ENCODE assay signal across 8 cellular contexts in genomic region chr11:83249972-83250593, GRCh38. TPM values are rescaled to one million over a fixed set of nuclear protein-coding genes. Genes with fewer than 3 reads are reported as not detected.
DNase-seq lines count a peak whose midpoint lies in the region; ATAC-seq, FAIRE-seq and TF ChIP-seq lines count a peak whose summit lies in the region.

No MANE protein-coding gene starts in this region.

- peak; percentile 90 for TF ChIP-seq CTCF in chondrocyte (IDR thresholded peaks at IDR 0.05)
- peak; percentile 60 to 68 (median 64) for TF ChIP-seq CTCF in right lobe of liver (IDR thresholded peaks at IDR 0.05)

- peaks cover 3% of the 10 kb centered on the region for H3K4me1 Mint-ChIP-seq in chondrocyte (ENCODE audit: low read depth)

- H3K27ac ChIP-seq in right lobe of liver, result no peak overlapping the region

- no peaks in the 10 kb centered on the region for H3K36me3 ChIP-seq in right lobe of liver

- intact Hi-C loops in right lobe of liver (cut with DNase I), result no loop called here

- no peak for TF ChIP-seq POLR2A in right lobe of liver (IDR thresholded peaks at IDR 0.05)

- ATAC-seq in HG03025 (IDR thresholded peaks at IDR 0.05; ENCODE audit: low FRiP score, unreplicated experiment) (peak; percentile 50), right lobe of liver (peak; percentile 70 to 83 (median 75))

- 8% methylated on average over 4 of the region's 4 CpGs for WGBS in right lobe of liver (ENCODE audit: insufficient coverage, low coverage, low lambda C conversion rate, missing lambda C conversion rate)

- peaks cover 0 to 3% (median 0%) of the 10 kb centered on the region in 4 donors for H3K4me1 ChIP-seq in right lobe of liver

- no peak overlapping the region for H3K27ac Mint-ChIP-seq in chondrocyte (ENCODE audit: unreplicated experiment)

- H3K9me3 ChIP-seq in right lobe of liver, result no peaks in the 10 kb centered on the region

- no peaks in the 10 kb centered on the region for H3K9me3 Mint-ChIP-seq in chondrocyte (ENCODE audit: low read depth)

- no peaks in the 10 kb centered on the region for H3K27me3 ChIP-seq in right lobe of liver

- FAIRE-seq in GM18507 (lab: Jason Lieb, UNC), result peak; percentile 84

- DNase-seq in COLO829 (ENCODE audit: low spot score), result peak; percentile 45
- peak; percentile 7 for DNase-seq in GM18507 (ENCODE audit: extremely low spot score, insufficient read length, low read depth)
- DNase-seq in NCI-H748 (lab: John Stamatoyannopoulos, UW; ENCODE audit: unreplicated experiment), result peak; percentile 32
- DNase-seq in chondrocyte (ENCODE audit: low spot score), result no peak
- DNase-seq in right lobe of liver, result no peak
- DNase-seq in GOT3 (lab: John Stamatoyannopoulos, UW), result no peak
- no peak for DNase-seq in activated CD8-positive, alpha-beta memory T cell treated with anti-CD3 and anti-CD28 coated beads, Interleukin-2, amount 50 U/mL, for 4 hours

- no peaks in the 10 kb centered on the region for H3K27me3 Mint-ChIP-seq in chondrocyte (ENCODE audit: low read depth)

- H3K4me3 ChIP-seq in right lobe of liver, result no peak overlapping the region

- H3K36me3 Mint-ChIP-seq in chondrocyte (ENCODE audit: low read depth), result peaks cover 1% of the 10 kb centered on the region

- no peak overlapping the region for H3K4me3 Mint-ChIP-seq in chondrocyte (ENCODE audit: unreplicated experiment)

RNA-seq across cellular contexts. Expression of gene CCDC90B, which starts 36.1 kb away (rescaled TPM):
- total RNA-seq in chondrocyte (37.7 to 55.3 TPM (median 38.7 TPM) in 3 replicates), right lobe of liver (10 to 100 TPM; 16.8 to 29.0 (median 18.1) TPM)

RNA-seq across cellular contexts. Expression of gene ANKRD42, which starts 56.6 kb away (rescaled TPM):
- 10.4 to 12.9 TPM (median 11.4 TPM) in 3 replicates for total RNA-seq in chondrocyte
- total RNA-seq in right lobe of liver, result 1 to 10 TPM; 3.2 to 5.9 (median 3.6) TPM

Comparison
In these comparisons a context has a peak if more than half of its experiments do, and no peak if none do; other contexts are left out.
1. DNase-seq: peak in COLO829 (single experiment), GM18507 (single experiment) and NCI-H748 (single experiment); none in chondrocyte (single experiment), right lobe of liver (0 of 3), GOT3 (single experiment) and activated CD8-positive, alpha-beta memory T cell treated with anti-CD3 and anti-CD28 coated beads, Interleukin-2, amount 50 U/mL, for 4 hours (single experiment).